Comparison of ENCODE assay signal across 8 cellular contexts in the genomic region with DNA sequence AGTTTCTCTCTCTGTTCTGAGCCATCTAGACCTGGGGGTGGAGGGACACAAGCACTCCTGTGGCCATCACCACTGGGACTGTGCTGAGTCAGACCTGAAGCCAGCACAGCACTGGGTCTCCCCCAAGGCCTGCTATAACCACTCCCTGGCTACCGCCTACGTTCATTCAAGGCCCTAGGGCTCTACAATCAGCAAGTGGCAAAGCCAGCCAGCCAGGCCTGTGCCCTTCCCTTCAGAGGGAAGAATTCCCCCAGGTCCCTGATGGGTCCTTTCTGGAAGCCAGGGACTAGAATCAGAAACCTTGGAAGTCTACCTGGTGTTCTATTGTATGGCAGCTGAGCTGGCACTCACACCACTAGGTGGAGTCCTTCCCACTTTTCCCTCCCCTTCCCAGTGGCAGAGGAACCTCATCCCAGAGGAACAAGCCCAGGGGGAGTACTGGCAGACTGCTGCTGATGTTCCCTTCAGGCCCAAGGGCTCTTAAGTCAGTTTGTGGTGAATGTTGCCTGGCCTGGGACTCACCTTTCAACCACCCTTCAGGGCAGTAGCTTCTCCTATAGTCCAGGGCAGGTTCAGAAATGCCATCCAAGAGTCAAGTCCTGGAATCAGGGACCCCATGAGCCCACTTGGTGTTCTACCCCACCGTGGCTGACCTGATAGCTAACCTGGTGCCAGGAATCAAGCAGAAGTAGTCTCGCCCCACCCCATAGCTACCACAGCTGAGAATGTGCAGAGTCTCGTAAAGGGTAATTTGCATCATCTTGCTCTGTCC. TPM values are rescaled to one million over a fixed set of nuclear protein-coding genes. Genes with fewer than 3 reads are reported as not detected.
A peak's percentile ranks its signal among the peaks of the same experiment; 100 is the strongest.
DNase-seq lines count a peak whose midpoint lies in the region; ATAC-seq and TF ChIP-seq lines count a peak whose summit lies in the region.

No MANE protein-coding gene starts in this region.

- no peaks in the 10 kb centered on the region for H3K9me3 ChIP-seq in Loucy (ENCODE audit: insufficient read depth, low read depth, low read length)
- no peaks in the 10 kb centered on the region for H3K9me3 ChIP-seq in psoas muscle

- no peak overlapping the region for H3K4me3 Mint-ChIP-seq in endothelial cell (ENCODE audit: unreplicated experiment)

- H3K27ac ChIP-seq in psoas muscle = no peak overlapping the region

- H3K4me3 ChIP-seq in Loucy (ENCODE audit: low read length, poor library complexity, severe bottlenecking) (no peak overlapping the region), psoas muscle (no peak overlapping the region)

- no peak overlapping the region for H3K4me2 ChIP-seq in Loucy (ENCODE audit: low read depth, low read length, poor library complexity, severe bottlenecking)

- no peak overlapping the region for H2AFZ ChIP-seq in Loucy (ENCODE audit: low read length)

- H3K9me2 ChIP-seq in Loucy (replicated peaks; ENCODE audit: low read depth, low read length) = no peaks in the 10 kb centered on the region

- H3K4me1 ChIP-seq in Loucy (ENCODE audit: insufficient read depth, low read length, poor library complexity, severe bottlenecking) (no peaks in the 10 kb centered on the region), psoas muscle (peaks cover 7% of the 10 kb centered on the region)

- no peak overlapping the region for H3K27ac Mint-ChIP-seq in endothelial cell (ENCODE audit: unreplicated experiment)

- H4K20me1 ChIP-seq in Loucy (ENCODE audit: insufficient read depth, low read length, poor library complexity, severe bottlenecking) = peaks cover 6% of the 10 kb centered on the region

- peaks cover 11% of the 10 kb centered on the region; the same call in 1 of the 2 replicates for H3K36me3 ChIP-seq in Loucy (ENCODE audit: insufficient read depth, low read length)
- H3K36me3 ChIP-seq in psoas muscle (ENCODE audit: insufficient read depth in 1 of 2, low read depth in 1 of 2) = no peaks in the 10 kb centered on the region

- no peaks in the 10 kb centered on the region for H3K36me3 Mint-ChIP-seq in endothelial cell (ENCODE audit: low read depth, unreplicated experiment)

- peak; percentile 89 for ATAC-seq in GM19463 (IDR thresholded peaks at IDR 0.05; ENCODE audit: unreplicated experiment)
- peak in 3 of 4 donors; percentile 33 to 58 (median 56) for ATAC-seq in psoas muscle
- ATAC-seq in HG03571 (IDR thresholded peaks at IDR 0.05; ENCODE audit: unreplicated experiment) = no peak

- no peaks in the 10 kb centered on the region for H3F3A ChIP-seq in Loucy (ENCODE audit: low read depth)

- intact Hi-C loops in psoas muscle (cut with DNase I) = no loop called here

- no peaks in the 10 kb centered on the region for H3K27me3 ChIP-seq in Loucy (ENCODE audit: insufficient read depth, low read length, poor library complexity, severe bottlenecking)
- no peaks in the 10 kb centered on the region for H3K27me3 ChIP-seq in psoas muscle (ENCODE audit: insufficient read depth in 3 of 3, low read length in 2 of 3)

- DNase-seq in NCI-H748 (lab: John Stamatoyannopoulos, UW; ENCODE audit: unreplicated experiment) (peak; percentile 55), NCI-H748 treated with DMSO at 0.1 percent for 48 hours (lab: John Stamatoyannopoulos, UW) (no peak), endothelial cell (ENCODE audit: low spot score) (peak; percentile 70), psoas muscle (no peak)
- DNase-seq in activated CD8-positive, alpha-beta memory T cell treated with anti-CD3 and anti-CD28 coated beads for 24 hours = no peak

- TF ChIP-seq CTCF in Loucy (conservative IDR thresholded peaks at IDR 0.05; ENCODE audit: low read length) (peak; percentile 78), endothelial cell (IDR thresholded peaks at IDR 0.05; ENCODE audit: unreplicated experiment) (peak; percentile 78), psoas muscle (IDR thresholded peaks at IDR 0.05) (peak; percentile 18)

- H3K79me2 ChIP-seq in Loucy (ENCODE audit: insufficient read depth, low read length) = peaks cover 65% of the 10 kb centered on the region

- no peaks in the 10 kb centered on the region for H3K27me3 Mint-ChIP-seq in endothelial cell (ENCODE audit: unreplicated experiment)

- H3K9ac ChIP-seq in Loucy (ENCODE audit: low read depth, low read length, poor library complexity, severe bottlenecking) = no peak overlapping the region

- WGBS in psoas muscle, 3 donors = 90 to 93% (median 90%) methylated on average over 5 of the region's 5 CpGs

- peaks cover 5% of the 10 kb centered on the region for H3K4me1 Mint-ChIP-seq in endothelial cell (ENCODE audit: unreplicated experiment)

- no peaks in the 10 kb centered on the region for H3K9me3 Mint-ChIP-seq in endothelial cell (ENCODE audit: unreplicated experiment)

RNA-seq across cellular contexts. Expression of gene JMY, which starts 20.0 kb away (rescaled TPM):
- total RNA-seq in endothelial cell (ENCODE audit: unreplicated experiment) (7.7 TPM), psoas muscle (10 to 100 TPM; 11.7 to 17.0 (median 14.8) TPM)
- polyA plus RNA-seq in psoas muscle = 1 to 10 TPM; 1.3 to 7.5 (median 3.9) TPM

Comparison
In these comparisons a context has a peak if more than half of its experiments do, and no peak if none do; other contexts are left out.
1. DNase-seq: peak in NCI-H748 (single experiment) and endothelial cell (single experiment); none in NCI-H748 treated with DMSO at 0.1 percent for 48 hours (single experiment), psoas muscle (0 of 2) and activated CD8-positive, alpha-beta memory T cell treated with anti-CD3 and anti-CD28 coated beads for 24 hours (single experiment).
2. CTCF ChIP-seq: peak in every context shown above with its lines; median percentile 78 in Loucy; 78 in endothelial cell; 18 in psoas muscle.